In the genomic region with DNA sequence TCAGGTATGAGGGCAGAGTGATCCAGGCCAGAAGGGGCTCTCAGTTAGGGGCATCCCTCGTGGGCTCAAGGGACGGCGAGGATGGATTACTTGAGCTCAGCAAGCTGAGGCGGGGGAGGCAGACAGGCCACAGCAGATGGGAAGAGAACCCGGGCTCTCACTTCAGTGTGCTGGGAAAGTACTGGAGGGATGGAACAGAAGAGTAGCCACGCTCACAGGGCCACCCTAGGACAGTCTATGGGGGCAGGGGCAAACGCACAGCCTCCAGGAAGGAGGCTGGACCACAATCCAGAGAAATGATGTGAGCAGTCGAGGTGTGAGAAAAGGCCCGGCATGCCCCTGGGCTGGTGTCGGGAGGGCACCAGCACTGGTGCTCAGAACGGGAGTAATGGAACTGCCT, we compare ENCODE assay signal across 34 cellular contexts. TPM values are rescaled to one million over a fixed set of nuclear protein-coding genes. Genes with fewer than 3 reads are reported as not detected.
"Had no signal": no experiment of that assay in that cellular context is flagged by ENCODE, and none has a peak within 500 bp of the region (broad histone marks: within the 10 kb centered on the region; RNA-seq: fewer than 3 reads in every experiment).

No MANE protein-coding gene starts in this region.

- DNase-seq: activated B cell treated with CpG ODN at 0.5 μM for 24 hours; activated CD4-positive, alpha-beta T cell treated with anti-CD3 and anti-CD28 coated beads for 48 hours; activated CD4-positive, alpha-beta T cell treated with anti-CD3 and anti-CD28 coated beads, Interleukin-2, amount 50 U/mL, for 1 hour; activated CD4-positive, alpha-beta T cell treated with anti-CD3 and anti-CD28 coated beads, Interleukin-2, amount 50 U/mL, for 48 hours; activated CD8-positive, alpha-beta memory T cell treated with anti-CD3 and anti-CD28 coated beads, Interleukin-2, amount 50 U/mL, for 48 hours; activated CD8-positive, alpha-beta T cell treated with anti-CD3 and anti-CD28 coated beads for 36 hours; activated gamma-delta T cell; activated naive CD4-positive, alpha-beta T cell; activated naive CD4-positive, alpha-beta T cell treated with anti-CD3 and anti-CD28 coated beads, Interleukin-2, amount 10 ng/mL, durations not matched to agents 7 days and 5 days; activated naive CD8-positive, alpha-beta T cell treated with anti-CD3 and anti-CD28 coated beads, Interleukin-2, amount 10 ng/mL, durations not matched to agents 7 days and 5 days; activated T-cell treated with anti-CD3 and anti-CD28 coated beads for 4 hours; activated T-cell treated with anti-CD3 and anti-CD28 coated beads, Interleukin-2, amount 50 U/mL, for 24 hours; activated T-cell treated with anti-CD3 and anti-CD28 coated beads, Interleukin-2, amount 50 U/mL, for 72 hours; brain microvascular endothelial cell; caudate nucleus; cortex of kidney; dermis blood vessel endothelial cell; effector CD4-positive, alpha-beta T cell; effector memory CD8-positive, alpha-beta T cell; erythroblast; foreskin keratinocyte; gastrocnemius medialis; T-helper 1 cell; T-helper 17 cell; T1000; WERI-Rb-1 had no signal

- H3K4me1 Mint-ChIP-seq: activated B cell treated with CpG ODN at 0.5 μM for 24 hours; activated naive CD4-positive, alpha-beta T cell treated with anti-CD3 and anti-CD28 coated beads, Interleukin-2, amount 10 ng/mL, durations not matched to agents 7 days and 5 days; activated naive CD8-positive, alpha-beta T cell treated with anti-CD3 and anti-CD28 coated beads, Interleukin-2, amount 10 ng/mL, durations not matched to agents 7 days and 5 days had no signal

- FAIRE-seq: bronchial epithelial cell, colon had no signal

- H3K4me3 ChIP-seq: ascending aorta, esophagus muscularis mucosa, gastrocnemius medialis had no signal

- H3K36me3 Mint-ChIP-seq: activated naive CD4-positive, alpha-beta T cell treated with anti-CD3 and anti-CD28 coated beads, Interleukin-2, amount 10 ng/mL, durations not matched to agents 7 days and 5 days; activated naive CD4-positive, alpha-beta T cell treated with anti-CD3 and anti-CD28 coated beads, Interleukin-2, amount 50 U/mL, for 72 hours; activated naive CD8-positive, alpha-beta T cell treated with anti-CD3 and anti-CD28 coated beads, Interleukin-2, amount 10 ng/mL, durations not matched to agents 7 days and 5 days had no signal

- H3K36me3 ChIP-seq: ascending aorta, brain microvascular endothelial cell, esophagus muscularis mucosa, gastrocnemius medialis, WERI-Rb-1 had no signal

- H3K9me3 Mint-ChIP-seq: activated B cell treated with CpG ODN at 0.5 μM for 24 hours; activated CD8-positive, alpha-beta T cell treated with anti-CD3 and anti-CD28 coated beads for 36 hours; activated naive CD4-positive, alpha-beta T cell treated with anti-CD3 and anti-CD28 coated beads, Interleukin-2, amount 10 ng/mL, durations not matched to agents 7 days and 5 days; activated naive CD4-positive, alpha-beta T cell treated with anti-CD3 and anti-CD28 coated beads, Interleukin-2, amount 50 U/mL, for 72 hours; activated naive CD8-positive, alpha-beta T cell treated with anti-CD3 and anti-CD28 coated beads, Interleukin-2, amount 10 ng/mL, durations not matched to agents 7 days and 5 days; activated T-cell treated with anti-CD3 and anti-CD28 coated beads, Interleukin-2, amount 50 U/mL, for 24 hours; activated T-cell treated with anti-CD3 and anti-CD28 coated beads, Interleukin-2, amount 50 U/mL, for 72 hours; effector memory CD8-positive, alpha-beta T cell; T-helper 2 cell treated with Interferon-gamma antibody and Interleukin-4, amounts not matched to agents 5 μg/mL and 100 μg/mL, for 36 hours had no signal

- H3K9me3 ChIP-seq: ascending aorta, esophagus muscularis mucosa, gastrocnemius medialis had no signal

- ATAC-seq: activated CD4-positive, CD25-positive, alpha-beta regulatory T cell treated with anti-CD3 and anti-CD28 coated beads, Interleukin-2, amount 50 U/mL, for 24 hours; activated CD8-positive, alpha-beta T cell treated with anti-CD3 and anti-CD28 coated beads for 36 hours; activated naive CD4-positive, alpha-beta T cell treated with anti-CD3 and anti-CD28 coated beads, Interleukin-2, amount 50 U/mL, for 72 hours; activated T-cell treated with anti-CD3 and anti-CD28 coated beads, Interleukin-2, amount 50 U/mL, for 72 hours; effector memory CD8-positive, alpha-beta T cell; foreskin keratinocyte; gastrocnemius medialis; T-helper 17 cell had no signal

- H3K27ac Mint-ChIP-seq: activated B cell treated with CpG ODN at 0.5 μM for 24 hours; activated CD8-positive, alpha-beta T cell treated with anti-CD3 and anti-CD28 coated beads for 36 hours; activated naive CD4-positive, alpha-beta T cell treated with anti-CD3 and anti-CD28 coated beads, Interleukin-2, amount 10 ng/mL, durations not matched to agents 7 days and 5 days; activated naive CD4-positive, alpha-beta T cell treated with anti-CD3 and anti-CD28 coated beads, Interleukin-2, amount 50 U/mL, for 72 hours; activated naive CD8-positive, alpha-beta T cell treated with anti-CD3 and anti-CD28 coated beads, Interleukin-2, amount 10 ng/mL, durations not matched to agents 7 days and 5 days; activated T-cell treated with anti-CD3 and anti-CD28 coated beads, Interleukin-2, amount 50 U/mL, for 24 hours; activated T-cell treated with anti-CD3 and anti-CD28 coated beads, Interleukin-2, amount 50 U/mL, for 72 hours; effector memory CD8-positive, alpha-beta T cell; T-helper 17 cell; T-helper 2 cell treated with Interferon-gamma antibody and Interleukin-4, amounts not matched to agents 5 μg/mL and 100 μg/mL, for 36 hours had no signal

- H3K27ac ChIP-seq: ascending aorta, brain microvascular endothelial cell, esophagus muscularis mucosa, foreskin keratinocyte, gastrocnemius medialis, WERI-Rb-1 had no signal

- H3K4me1 ChIP-seq: ascending aorta, foreskin keratinocyte, gastrocnemius medialis had no signal

- H3K4me3 Mint-ChIP-seq: activated B cell treated with CpG ODN at 0.5 μM for 24 hours; activated CD8-positive, alpha-beta T cell treated with anti-CD3 and anti-CD28 coated beads for 36 hours; activated naive CD4-positive, alpha-beta T cell treated with anti-CD3 and anti-CD28 coated beads, Interleukin-2, amount 10 ng/mL, durations not matched to agents 7 days and 5 days; activated naive CD8-positive, alpha-beta T cell treated with anti-CD3 and anti-CD28 coated beads, Interleukin-2, amount 10 ng/mL, durations not matched to agents 7 days and 5 days; activated T-cell treated with anti-CD3 and anti-CD28 coated beads, Interleukin-2, amount 50 U/mL, for 24 hours; activated T-cell treated with anti-CD3 and anti-CD28 coated beads, Interleukin-2, amount 50 U/mL, for 72 hours; effector memory CD8-positive, alpha-beta T cell; T-helper 17 cell; T-helper 2 cell treated with Interferon-gamma antibody and Interleukin-4, amounts not matched to agents 5 μg/mL and 100 μg/mL, for 36 hours had no signal

RNA-seq across cellular contexts. Expression of gene GJA3, which starts 9.2 kb away (rescaled TPM):
- total RNA-seq: ascending aorta, dermis blood vessel endothelial cell, esophagus muscularis mucosa, gastrocnemius medialis had no signal

RNA-seq across cellular contexts. Expression of gene GJB2, which starts 41.1 kb away (rescaled TPM):
- total RNA-seq: activated B cell treated with CpG ODN at 0.5 μM for 24 hours, chondrocyte, T-helper 17 cell had no signal
